In the genomic region with DNA sequence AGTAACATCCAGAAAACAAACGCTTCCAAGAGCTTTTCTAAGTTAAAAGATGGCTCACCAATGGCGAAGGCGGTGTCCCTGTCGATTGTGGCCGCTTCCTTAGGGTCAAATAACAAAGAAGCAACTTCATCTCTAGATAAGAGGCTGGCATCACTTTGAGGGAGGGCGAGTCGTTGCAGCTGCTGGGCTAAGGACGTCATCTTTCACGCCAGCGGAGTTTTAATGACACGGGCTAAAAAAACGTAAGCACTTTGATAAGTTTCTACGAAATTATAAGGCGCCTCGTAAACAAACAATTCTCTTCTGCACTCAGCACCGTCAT, we compare ENCODE assay signal across 8 cellular contexts. TPM values are rescaled to one million over a fixed set of nuclear protein-coding genes. Genes with fewer than 3 reads are reported as not detected.
DNase-seq lines count a peak whose midpoint lies in the region; ATAC-seq and TF ChIP-seq lines count a peak whose summit lies in the region.

No MANE protein-coding gene starts in this region.

- peaks cover 0 to 44% (median 24%) of the 10 kb centered on the region in 11 experiments; a peak in 10 of 22 replicates for H4K20me1 ChIP-seq in BLaER1 treated with 17β-estradiol and CSF1 and Interleukin-3, amounts not matched to agents 10 nM and 100 nM

- peaks cover 17 to 21% (median 18%) of the 10 kb centered on the region in 10 experiments for H3K4me1 ChIP-seq in BLaER1 treated with 17β-estradiol and CSF1 and Interleukin-3, amounts not matched to agents 10 nM and 100 nM
- H3K4me1 ChIP-seq in mesenchymal stem cell (ENCODE audit: control insufficient read depth, insufficient read depth, low read depth, low read length), result peaks cover 2% of the 10 kb centered on the region

- H2BK12ac ChIP-seq in mesenchymal stem cell (ENCODE audit: low read length in 2 of 2), result no peak overlapping the region

- under 1% methylated on average over 16 of the region's 16 CpGs for WGBS in mesenchymal stem cell

- no peak overlapping the region for H4K91ac ChIP-seq in mesenchymal stem cell (ENCODE audit: low read length)

- no peak overlapping the region for H3K23ac ChIP-seq in mesenchymal stem cell (ENCODE audit: low read length in 2 of 2)

- TF ChIP-seq CTCF in cardiac fibroblast (IDR thresholded peaks at IDR 0.05; ENCODE audit: low read depth, low read length), result no peak

- no peak overlapping the region for H3K14ac ChIP-seq in mesenchymal stem cell (ENCODE audit: low read length in 2 of 2)

- peak overlapping the region; percentile 41 to 88 (median 75); a peak in 21 of 22 replicates for H3K27ac ChIP-seq in BLaER1 treated with 17β-estradiol and CSF1 and Interleukin-3, amounts not matched to agents 10 nM and 100 nM
- no peak overlapping the region for H3K27ac ChIP-seq in mesenchymal stem cell (ENCODE audit: low read length, poor library complexity, severe bottlenecking)

- no peak overlapping the region for H2BK5ac ChIP-seq in mesenchymal stem cell (ENCODE audit: low read depth, low read length, poor library complexity, severe bottlenecking)

- H2BK15ac ChIP-seq in mesenchymal stem cell (ENCODE audit: low read depth, poor library complexity, severe bottlenecking), result no peak overlapping the region

- H2BK120ac ChIP-seq in mesenchymal stem cell (ENCODE audit: low read depth, low read length), result no peak overlapping the region

- no peak overlapping the region for H3K18ac ChIP-seq in mesenchymal stem cell (ENCODE audit: low read depth in 1 of 2, low read length in 2 of 2)

- H3K79me1 ChIP-seq in mesenchymal stem cell (replicated peaks; ENCODE audit: low read length, poor library complexity, severe bottlenecking), result peaks cover 10% of the 10 kb centered on the region

- H3K4me3 ChIP-seq in BLaER1 treated with 17β-estradiol and CSF1 and Interleukin-3, amounts not matched to agents 10 nM and 100 nM, result peak overlapping the region; percentile 76 to 93 (median 82)
- peak overlapping the region; percentile 77 to 83 for H3K4me3 ChIP-seq in cardiac fibroblast (replicated peaks in 1 of 2; ENCODE audit: low read depth in 2 of 2, low read length in 2 of 2)
- H3K4me3 ChIP-seq in mesenchymal stem cell (ENCODE audit: insufficient read depth in 1 of 2, low read depth in 1 of 2, low read length in 2 of 2), result peak overlapping the region; percentile 75 to 99

- ATAC-seq in GM19324 (IDR thresholded peaks at IDR 0.05; ENCODE audit: low FRiP score, unreplicated experiment), result peak; percentile 2
- no peak for ATAC-seq in GM18517 (IDR thresholded peaks at IDR 0.05; ENCODE audit: unreplicated experiment)

- no peak overlapping the region for H3K4ac ChIP-seq in mesenchymal stem cell (ENCODE audit: low read depth in 1 of 2, low read length in 2 of 2)

- peaks cover 38 to 45% (median 43%) of the 10 kb centered on the region in 11 experiments for H3K36me3 ChIP-seq in BLaER1 treated with 17β-estradiol and CSF1 and Interleukin-3, amounts not matched to agents 10 nM and 100 nM
- peaks cover 12 to 25% of the 10 kb centered on the region in 2 experiments for H3K36me3 ChIP-seq in mesenchymal stem cell (ENCODE audit: control insufficient read depth in 1 of 2, insufficient read depth in 2 of 2, low read depth in 1 of 2, low read length in 2 of 2)

- H3K27me3 ChIP-seq in BLaER1 treated with 17β-estradiol and CSF1 and Interleukin-3, amounts not matched to agents 10 nM and 100 nM, result no peaks in the 10 kb centered on the region
- no peaks in the 10 kb centered on the region for H3K27me3 ChIP-seq in mesenchymal stem cell (ENCODE audit: control insufficient read depth in 1 of 2, insufficient read depth in 1 of 2, low read length in 2 of 2)

- DNase-seq in NAMALWA (ENCODE audit: low spot score) (peak; percentile 74), cardiac fibroblast (ENCODE audit: low read depth in 2 of 2) (peak; percentile 48 to 54), mesenchymal stem cell (peak; percentile 69), COLO829 (ENCODE audit: low spot score) (no peak), HuH-7.5 (ENCODE audit: low spot score) (no peak)

- H2AFZ ChIP-seq in mesenchymal stem cell (ENCODE audit: low read depth, low read length), result peak overlapping the region; percentile 29

- H3K9ac ChIP-seq in BLaER1 treated with 17β-estradiol and CSF1 and Interleukin-3, amounts not matched to agents 10 nM and 100 nM, result peak overlapping the region; percentile 71 to 88 (median 84)
- H3K9ac ChIP-seq in mesenchymal stem cell (ENCODE audit: low read length), result peak overlapping the region; percentile 97

- no peak overlapping the region for H2AK5ac ChIP-seq in mesenchymal stem cell (ENCODE audit: low read length, severe bottlenecking)

- peak overlapping the region; percentile 66 to 97 (median 83) for H3K4me2 ChIP-seq in BLaER1 treated with 17β-estradiol and CSF1 and Interleukin-3, amounts not matched to agents 10 nM and 100 nM
- peak overlapping the region; percentile 20 for H3K4me2 ChIP-seq in mesenchymal stem cell (ENCODE audit: low read length, poor library complexity, severe bottlenecking)

- no peak overlapping the region for H4K8ac ChIP-seq in mesenchymal stem cell (ENCODE audit: low read length)

- H3K9me3 ChIP-seq in BLaER1 treated with 17β-estradiol and CSF1 and Interleukin-3, amounts not matched to agents 10 nM and 100 nM (replicated peaks in 1 of 11), result no peaks in the 10 kb centered on the region
- H3K9me3 ChIP-seq in mesenchymal stem cell (ENCODE audit: control insufficient read depth, low read length), result no peaks in the 10 kb centered on the region

RNA-seq across cellular contexts. Expression of a gene that starts 0.5 kb away (rescaled TPM):
- polyA plus RNA-seq in mesenchymal stem cell (2013, experiment 1 of 2), result 9.3 TPM
- 8.7 TPM for polyA plus RNA-seq in mesenchymal stem cell (2013, experiment 2 of 2)

Comparison
In these comparisons a context has a peak if more than half of its experiments do, and no peak if none do; other contexts are left out.
1. DNase-seq: peak in NAMALWA (single experiment), cardiac fibroblast (2 of 2) and mesenchymal stem cell (single experiment); none in COLO829 (single experiment) and HuH-7.5 (single experiment).
2. Peak in every context shown above with its lines, with median percentiles within 50 percentile points of each other: H3K4me3 ChIP-seq.